10 cellular contexts compared by ENCODE assay signal in the genomic region with DNA sequence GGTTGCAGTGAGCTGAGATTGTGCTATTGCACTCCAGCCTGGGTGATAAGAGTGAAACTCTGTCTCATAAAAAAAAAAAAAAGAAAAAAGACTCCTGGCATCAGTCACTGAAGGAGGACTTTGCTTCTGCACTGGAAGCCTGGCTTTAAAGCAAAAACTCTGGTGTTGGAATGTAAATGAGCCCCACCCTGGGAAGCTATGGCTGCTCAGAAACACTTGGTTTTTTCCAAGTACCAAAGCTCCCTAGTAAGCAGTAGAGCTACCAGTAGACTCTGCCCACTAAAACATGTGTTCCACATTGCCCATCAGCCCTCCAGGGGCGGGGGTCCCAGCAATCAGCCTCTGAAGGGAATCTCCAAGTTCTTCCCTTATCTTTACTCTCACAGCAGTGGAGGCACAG.
A peak's percentile ranks its signal among the peaks of the same experiment; 100 is the strongest.
DNase-seq lines count a peak whose midpoint lies in the region; ATAC-seq and TF ChIP-seq lines count a peak whose summit lies in the region.
"Had no signal": no experiment of that assay in that cellular context is flagged by ENCODE, and none has a peak within 500 bp of the region (broad histone marks: within the 10 kb centered on the region; RNA-seq: fewer than 3 reads in every experiment).

No MANE protein-coding gene starts in this region.

- H3K27me3 ChIP-seq in Caco-2 (replicated peaks; ENCODE audit: control insufficient read depth, insufficient read depth, low read length) (no peaks in the 10 kb centered on the region), osteoblast (ENCODE audit: insufficient read depth, low read length) (no peaks in the 10 kb centered on the region)

- H3K27ac ChIP-seq in osteoblast (ENCODE audit: low read depth, low read length) = peak overlapping the region; percentile 99

- peak overlapping the region; percentile 57 for H3K4me2 ChIP-seq in osteoblast (ENCODE audit: insufficient read depth, low read length)

- no peak overlapping the region for H3K4me3 ChIP-seq in Caco-2 (ENCODE audit: low read depth, low read length)
- no peak overlapping the region for H3K4me3 ChIP-seq in fibroblast of villous mesenchyme (ENCODE audit: low read depth, low read length)
- peak overlapping the region; percentile 37 for H3K4me3 ChIP-seq in osteoblast (ENCODE audit: insufficient read depth, low read length)

- POLR2A ChIA-PET in Caco-2 (lab: Charles Lee) = interaction anchor here (0.6 to 1.1 kb wide), 3 partner anchors 18 to 134 kb away, joined by 3 to 6 read pairs (median 4); no protein-coding TSS in a partner anchor

- ATAC-seq in HG03432 (IDR thresholded peaks at IDR 0.05; ENCODE audit: unreplicated experiment) (no peak), GM18502 (IDR thresholded peaks at IDR 0.05; ENCODE audit: poor library complexity, unreplicated experiment) (no peak), HG03045 (IDR thresholded peaks at IDR 0.05; ENCODE audit: unreplicated experiment) (no peak)

- H3K9me3 Mint-ChIP-seq in Caco-2 (ENCODE audit: unreplicated experiment) = no peaks in the 10 kb centered on the region
- H3K9me3 Mint-ChIP-seq: activated naive CD4-positive, alpha-beta T cell treated with anti-CD3 and anti-CD28 coated beads, Interleukin-2, amount 50 U/mL, for 24 hours had no signal

- H3K36me3 ChIP-seq in Caco-2 (ENCODE audit: control insufficient read depth, insufficient read depth, low read length) = no peaks in the 10 kb centered on the region
- H3K36me3 ChIP-seq in osteoblast (ENCODE audit: insufficient read depth, low read length) = no peaks in the 10 kb centered on the region

- H3K79me2 ChIP-seq in osteoblast (ENCODE audit: insufficient read depth, low read length) = no peaks in the 10 kb centered on the region

- H3K4me1 Mint-ChIP-seq in Caco-2 (ENCODE audit: low read depth, unreplicated experiment) = peaks cover 36% of the 10 kb centered on the region

- peak; percentile 74 to 85 for DNase-seq in Caco-2
- peak; percentile 57 for DNase-seq in RPMI7951 (ENCODE audit: low read depth)
- peak; percentile 85 for DNase-seq in fibroblast of villous mesenchyme (ENCODE audit: low read depth)
- DNase-seq in osteoblast (ENCODE audit: insufficient read length, low spot score, missing footprints) = peak; percentile 79
- no peak for DNase-seq in NCI-H146 (lab: John Stamatoyannopoulos, UW)
- DNase-seq: NCI-H2171 treated with DMSO at 0.1 percent for 48 hours had no signal

- TF ChIP-seq CTCF in Caco-2 (IDR thresholded peaks at IDR 0.05; ENCODE audit: insufficient read depth in 1 of 2, low read depth in 1 of 2, low read length in 1 of 2, severe bottlenecking in 1 of 2, unreplicated experiment in 1 of 2) (no peak), fibroblast of villous mesenchyme (IDR thresholded peaks at IDR 0.05; ENCODE audit: insufficient read depth, low read depth, low read length) (no peak), osteoblast (IDR thresholded peaks at IDR 0.05; ENCODE audit: extremely low read depth, low read depth, low read length) (no peak)

- peak overlapping the region; percentile 96 for H3K27ac Mint-ChIP-seq in Caco-2 (ENCODE audit: unreplicated experiment)
- H3K27ac Mint-ChIP-seq: activated naive CD4-positive, alpha-beta T cell treated with anti-CD3 and anti-CD28 coated beads, Interleukin-2, amount 50 U/mL, for 24 hours had no signal

- H3K36me3 Mint-ChIP-seq in Caco-2 (ENCODE audit: insufficient read depth, unreplicated experiment) = peaks cover 18% of the 10 kb centered on the region
- H3K36me3 Mint-ChIP-seq: activated naive CD4-positive, alpha-beta T cell treated with anti-CD3 and anti-CD28 coated beads, Interleukin-2, amount 50 U/mL, for 24 hours had no signal

- CTCF ChIA-PET in Caco-2 (lab: Charles Lee) = interaction anchor here (0.7 to 1.0 kb wide), 3 partner anchors 41 to 88 kb away, joined by 3 to 5 read pairs (median 4); no protein-coding TSS in a partner anchor

- H4K20me1 ChIP-seq in osteoblast (ENCODE audit: insufficient read depth, low read length) = no peaks in the 10 kb centered on the region

- no peaks in the 10 kb centered on the region for H3K9me3 ChIP-seq in Caco-2
- H3K9me3 ChIP-seq in osteoblast (ENCODE audit: low read depth, low read length) = no peaks in the 10 kb centered on the region

- intact Hi-C loops in Caco-2 (cut with micrococcal nuclease; ENCODE audit: unreplicated experiment) = loop anchor here (5.0 kb wide), 1 partner anchor 62 kb away; no protein-coding TSS in a partner anchor

- H3K4me1 ChIP-seq in Caco-2 = peaks cover 62% of the 10 kb centered on the region
- peaks cover 26% of the 10 kb centered on the region for H3K4me1 ChIP-seq in osteoblast (ENCODE audit: insufficient read depth, low read length)

- H3K4me3 Mint-ChIP-seq in Caco-2 (ENCODE audit: unreplicated experiment) = peak overlapping the region; percentile 60
- H3K4me3 Mint-ChIP-seq: activated naive CD4-positive, alpha-beta T cell treated with anti-CD3 and anti-CD28 coated beads, Interleukin-2, amount 50 U/mL, for 24 hours had no signal

- BruUV-seq in Caco-2 (replicated peaks; lab: Mats Ljungman, UMichigan) = TSS peak; percentile 67

- H3K27me3 Mint-ChIP-seq in Caco-2 (ENCODE audit: insufficient read depth, unreplicated experiment) = no peaks in the 10 kb centered on the region

- H2AFZ ChIP-seq in osteoblast (ENCODE audit: low read length) = no peak overlapping the region
